9 cellular contexts compared by ENCODE assay signal in genomic region chr14:103627073-103628025, GRCh38. TPM values are rescaled to one million over a fixed set of nuclear protein-coding genes. Genes with fewer than 3 reads are reported as not detected.
A peak's percentile ranks its signal among the peaks of the same experiment; 100 is the strongest.
DNase-seq lines count a peak whose midpoint lies in the region; ATAC-seq and TF ChIP-seq lines count a peak whose summit lies in the region.
"Had no signal": no experiment of that assay in that cellular context is flagged by ENCODE, and none has a peak within 500 bp of the region (broad histone marks: within the 10 kb centered on the region; RNA-seq: fewer than 3 reads in every experiment).

No MANE protein-coding gene starts in this region.

- no peak overlapping the region for H3K23ac ChIP-seq in H9 (ENCODE audit: insufficient read length, low read depth, low read length)

- no peak overlapping the region for H3T11ph ChIP-seq in H9 (ENCODE audit: low read length)

- POLR2A ChIA-PET in T-cell (lab: Charles Lee): no interaction called here

- peaks cover 8% of the 10 kb centered on the region for H3K23me2 ChIP-seq in H9 (ENCODE audit: insufficient read length, low read depth, low read length, poor library complexity, severe bottlenecking)

- no peak overlapping the region for H3K18ac ChIP-seq in H9 (ENCODE audit: insufficient read length, low read depth, low read length)

- no peak overlapping the region for H2AFZ ChIP-seq in H9 (ENCODE audit: low read length)

- no peak overlapping the region for H4K91ac ChIP-seq in H9 (ENCODE audit: insufficient read length, low read depth, low read length)

- H3K4me1 Mint-ChIP-seq in H9: peaks cover 17 to 18% of the 10 kb centered on the region in 2 experiments
- peaks cover 22 to 54% (median 41%) of the 10 kb centered on the region in 3 donors for H3K4me1 Mint-ChIP-seq in T-cell
- peaks cover 20% of the 10 kb centered on the region for H3K4me1 Mint-ChIP-seq in glutamatergic neuron (ENCODE audit: low read depth, unreplicated experiment)

- no peak overlapping the region for H3K4me2 ChIP-seq in H9 (ENCODE audit: insufficient read depth, insufficient read length, low read length)

- H3K36me3 ChIP-seq in skeletal muscle tissue (ENCODE audit: control insufficient read depth in 3 of 3, insufficient read depth in 3 of 3, low read length in 3 of 3): peaks cover 0 to 3% (median 0%) of the 10 kb centered on the region in 3 donors

- H3K27ac Mint-ChIP-seq in H9 (0 out of 7 replicates have a peak overlapping the region, but pooled peaks of 1 of the 3 experiments have one; percentile 51), T-cell (peak overlapping the region; percentile 34 to 49), glutamatergic neuron (ENCODE audit: unreplicated experiment) (peak overlapping the region; percentile 95)

- H3K27me3 ChIP-seq in H9 (ENCODE audit: insufficient read depth, low read length) (no peaks in the 10 kb centered on the region), skeletal muscle tissue (ENCODE audit: control insufficient read depth in 3 of 3, insufficient read depth in 3 of 3, low read length in 3 of 3) (no peaks in the 10 kb centered on the region)

- H3K4me1 ChIP-seq in H9 (ENCODE audit: insufficient read depth, low read length) (peaks cover 2% of the 10 kb centered on the region; the same call in 1 of the 2 replicates), skeletal muscle tissue (ENCODE audit: control insufficient read depth in 3 of 3, insufficient read depth in 3 of 3, low read length in 3 of 3) (peaks cover 29 to 37% (median 36%) of the 10 kb centered on the region in 3 donors)

- no peak overlapping the region for H2BK20ac ChIP-seq in H9 (ENCODE audit: low read depth, low read length, poor library complexity, severe bottlenecking)

- no peaks in the 10 kb centered on the region for H4K20me1 ChIP-seq in H9 (ENCODE audit: control insufficient read depth, insufficient read depth, insufficient read length)

- no peak for ATAC-seq in T-cell (replicated peaks in 1 of 4)

- peaks cover 8% of the 10 kb centered on the region for H3K27me3 Mint-ChIP-seq in H9 (ENCODE audit: low read depth)
- H3K27me3 Mint-ChIP-seq in T-cell: no peaks in the 10 kb centered on the region
- H3K27me3 Mint-ChIP-seq in glutamatergic neuron (ENCODE audit: unreplicated experiment): peaks cover 10% of the 10 kb centered on the region

- H3K9me3 Mint-ChIP-seq in H9 (no peaks in the 10 kb centered on the region), T-cell (no peaks in the 10 kb centered on the region), glutamatergic neuron (ENCODE audit: unreplicated experiment) (peaks cover 15% of the 10 kb centered on the region)

- peaks cover 2 to 3% (median 2%) of the 10 kb centered on the region in 3 experiments; a peak in 4 of 7 replicates for H3K36me3 Mint-ChIP-seq in H9 (ENCODE audit: insufficient read depth in 1 of 3, low read depth in 3 of 3)
- no peaks in the 10 kb centered on the region for H3K36me3 Mint-ChIP-seq in T-cell
- no peaks in the 10 kb centered on the region for H3K36me3 Mint-ChIP-seq in glutamatergic neuron (ENCODE audit: unreplicated experiment)

- no peaks in the 10 kb centered on the region for H3K79me1 ChIP-seq in H9 (ENCODE audit: insufficient read depth, low read depth, low read length, poor library complexity, severe bottlenecking)

- H4K8ac ChIP-seq in H9 (replicated peaks; ENCODE audit: insufficient read length, low read depth, low read length): no peak overlapping the region

- H3K27ac ChIP-seq in H9 (ENCODE audit: insufficient read length, low read depth, low read length): no peak overlapping the region
- peak overlapping the region; percentile 99 for H3K27ac ChIP-seq in skeletal muscle tissue (ENCODE audit: low read depth, low read length)

- WGBS in H9 (ENCODE audit: extremely low coverage, insufficient read length, low lambda C conversion rate): no CpG with 5 or more reads among the region's 16 CpGs

- H2BK12ac ChIP-seq in H9 (ENCODE audit: insufficient read length, low read depth, low read length): no peak overlapping the region

- DNase-seq in H9 (no peak), T-cell (no peak), glutamatergic neuron (no peak), globus pallidus (ENCODE audit: low spot score) (no peak), SHP77 treated with DMSO at 0.1 percent for 48 hours (lab: John Stamatoyannopoulos, UW) (no peak), GM10266 (ENCODE audit: extremely low spot score) (no peak)
- no peak for DNase-seq in stimulated activated CD4-positive, alpha-beta T cell treated with anti-CD3 and anti-CD28 coated beads, Interleukin-4, amount 100 ng/mL, for 1 hour
- DNase-seq: cerebellar nuclear complex had no signal

- no peaks in the 10 kb centered on the region for H3K9me3 ChIP-seq in H9 (ENCODE audit: control insufficient read depth, low read depth, low read length)
- H3K9me3 ChIP-seq in skeletal muscle tissue (ENCODE audit: control insufficient read depth in 3 of 3, low read length in 3 of 3): no peaks in the 10 kb centered on the region

- no peak overlapping the region for H3K14ac ChIP-seq in H9 (ENCODE audit: insufficient read depth, low read length)

- no peak overlapping the region for H3K4ac ChIP-seq in H9 (ENCODE audit: low read depth, low read length)

- H3K4me3 Mint-ChIP-seq in H9 (peak overlapping the region; percentile 85 to 88; a peak in 4 of 5 replicates), T-cell (peak overlapping the region; percentile 77 to 85 (median 79)), glutamatergic neuron (ENCODE audit: unreplicated experiment) (peak overlapping the region; percentile 49)

- H2BK5ac ChIP-seq in H9 (ENCODE audit: insufficient read length, low read length): no peak overlapping the region

- no peak overlapping the region for H2BK15ac ChIP-seq in H9 (ENCODE audit: low read depth, low read length)

- no peak overlapping the region for H3K9ac ChIP-seq in H9 (ENCODE audit: extremely low read depth, insufficient read length, low read length)
- peak overlapping the region; percentile 93 to 96 (median 95) for H3K9ac ChIP-seq in skeletal muscle tissue (ENCODE audit: low read depth in 1 of 3, low read length in 3 of 3)

- no peak overlapping the region for H4K5ac ChIP-seq in H9 (ENCODE audit: insufficient read length, low read depth, low read length)

- TF ChIP-seq CTCF in H9 (conservative IDR thresholded peaks at IDR 0.05): no peak
- TF ChIP-seq CTCF in glutamatergic neuron (IDR thresholded peaks at IDR 0.05; ENCODE audit: partially characterized antibody, unreplicated experiment): no peak
- TF ChIP-seq CTCF in GM10266 (IDR thresholded peaks at IDR 0.05; ENCODE audit: control insufficient read depth, insufficient read depth, low read depth, missing control alignments): no peak

- H3K56ac ChIP-seq in H9 (ENCODE audit: insufficient read length, low read depth, low read length): no peak overlapping the region

- H2BK120ac ChIP-seq in H9 (ENCODE audit: low read depth, low read length, poor library complexity, severe bottlenecking): no peak overlapping the region

- H2AK5ac ChIP-seq in H9 (ENCODE audit: insufficient read length, low read length): no peak overlapping the region

- H3K79me2 ChIP-seq in H9 (ENCODE audit: insufficient read depth, low read length): peaks cover 12% of the 10 kb centered on the region; the same call in 1 of the 2 replicates

- CTCF ChIA-PET in T-cell (lab: Charles Lee): no interaction called here

- peak overlapping the region in 2 of 3 donors; percentile 29 to 89 for H3K4me3 ChIP-seq in skeletal muscle tissue (ENCODE audit: low read length in 3 of 3)

RNA-seq across cellular contexts. Expression of gene KLC1, which starts 1.7 kb away (rescaled TPM):
- total RNA-seq in H9 (2021) (135 and 143 TPM in 2 replicates), T-cell (100 to 1,000 TPM; 177 to 241 (median 219) TPM), glutamatergic neuron (ENCODE audit: unreplicated experiment) (975 TPM), skeletal muscle tissue (103 TPM)
